In genomic region chr15:72534522-72534921, GRCh38 we compare ENCODE assay signal across 17 cellular contexts.
A peak's percentile ranks its signal among the peaks of the same experiment; 100 is the strongest.
DNase-seq lines count a peak whose midpoint lies in the region; ATAC-seq and TF ChIP-seq lines count a peak whose summit lies in the region.
"Had no signal": no experiment of that assay in that cellular context is flagged by ENCODE, and none has a peak within 500 bp of the region (broad histone marks: within the 10 kb centered on the region; RNA-seq: fewer than 3 reads in every experiment).

No MANE protein-coding gene starts in this region.

- H3K27ac Mint-ChIP-seq in activated naive CD8-positive, alpha-beta T cell treated with anti-CD3 and anti-CD28 coated beads for 36 hours = no peak overlapping the region
- no peak overlapping the region for H3K27ac Mint-ChIP-seq in stimulated activated naive CD8-positive, alpha-beta T cell treated with anti-CD3 and anti-CD28 coated beads, Interleukin-15, amount 100 ng/mL, for 72 hours
- H3K27ac Mint-ChIP-seq: brain had no signal

- peaks cover 19% of the 10 kb centered on the region for H3K36me3 Mint-ChIP-seq in activated naive CD8-positive, alpha-beta T cell treated with anti-CD3 and anti-CD28 coated beads for 36 hours

- TF ChIP-seq CTCF in PC-9 (conservative IDR thresholded peaks at IDR 0.05) = no peak

- H3K9me3 ChIP-seq in PC-9 (ENCODE audit: insufficient read depth, low read depth) = 0 out of 2 replicates have a peak, but pooled peaks cover 2% of the 10 kb centered on the region
- H3K9me3 ChIP-seq: gastrocnemius medialis had no signal

- H3F3A ChIP-seq in PC-9 (ENCODE audit: insufficient read depth, low read depth) = peaks cover 10% of the 10 kb centered on the region; the same call in 1 of the 2 replicates

- intact Hi-C loops in PC-9 (cut with micrococcal nuclease; ENCODE audit: unreplicated experiment) = no loop called here
- intact Hi-C loops in left cardiac atrium (cut with DNase I) = no loop called here

- BruUV-seq in PC-9 (replicated peaks; lab: Mats Ljungman, UMichigan) = no TSS peak

- no peak overlapping the region for H3K4me3 ChIP-seq in PC-9
- H3K4me3 ChIP-seq: gastrocnemius medialis had no signal

- CTCF ChIA-PET in PC-9 (lab: Charles Lee) = no interaction called here

- H3K9me3 Mint-ChIP-seq in activated naive CD8-positive, alpha-beta T cell treated with anti-CD3 and anti-CD28 coated beads for 36 hours = peaks cover 5% of the 10 kb centered on the region
- H3K9me3 Mint-ChIP-seq in stimulated activated naive CD8-positive, alpha-beta T cell treated with anti-CD3 and anti-CD28 coated beads, Interleukin-15, amount 100 ng/mL, for 72 hours = peaks cover 5 to 6% of the 10 kb centered on the region in 2 donors

- ATAC-seq in stimulated activated naive CD8-positive, alpha-beta T cell treated with anti-CD3 and anti-CD28 coated beads, Interleukin-15, amount 100 ng/mL, for 72 hours = peak; percentile 65
- ATAC-seq in left cardiac atrium (no peak), GM21515 (IDR thresholded peaks at IDR 0.05; ENCODE audit: unreplicated experiment) (no peak)
- ATAC-seq: gastrocnemius medialis, left lobe of liver had no signal

- POLR2A ChIA-PET in PC-9 (lab: Charles Lee; ENCODE audit: unreplicated experiment) = no interaction called here

- H3K27me3 Mint-ChIP-seq in activated naive CD8-positive, alpha-beta T cell treated with anti-CD3 and anti-CD28 coated beads for 36 hours = no peaks in the 10 kb centered on the region
- H3K27me3 Mint-ChIP-seq in stimulated activated naive CD8-positive, alpha-beta T cell treated with anti-CD3 and anti-CD28 coated beads, Interleukin-15, amount 100 ng/mL, for 72 hours = no peaks in the 10 kb centered on the region
- H3K27me3 Mint-ChIP-seq: brain had no signal

- peaks cover 39% of the 10 kb centered on the region for H3K4me1 Mint-ChIP-seq in activated naive CD8-positive, alpha-beta T cell treated with anti-CD3 and anti-CD28 coated beads for 36 hours
- peaks cover 35% of the 10 kb centered on the region for H3K4me1 Mint-ChIP-seq in stimulated activated naive CD8-positive, alpha-beta T cell treated with anti-CD3 and anti-CD28 coated beads, Interleukin-15, amount 100 ng/mL, for 72 hours

- no peak overlapping the region for H2AFZ ChIP-seq in PC-9

- no peak overlapping the region for H3K4me3 Mint-ChIP-seq in activated naive CD8-positive, alpha-beta T cell treated with anti-CD3 and anti-CD28 coated beads for 36 hours
- no peak overlapping the region for H3K4me3 Mint-ChIP-seq in stimulated activated naive CD8-positive, alpha-beta T cell treated with anti-CD3 and anti-CD28 coated beads, Interleukin-15, amount 100 ng/mL, for 72 hours
- H3K4me3 Mint-ChIP-seq: brain had no signal

- no peaks in the 10 kb centered on the region for H3K4me1 ChIP-seq in PC-9 (replicated peaks; ENCODE audit: insufficient read depth)

- H4K20me1 ChIP-seq in PC-9 (ENCODE audit: insufficient read depth) = peaks cover 43% of the 10 kb centered on the region

- DNase-seq in stimulated activated CD4-positive, alpha-beta T cell treated with anti-CD3 and anti-CD28 coated beads, Interleukin-2, amount 100 ng/mL, for 4 hours (ENCODE audit: low read depth) = peak; percentile 12
- no peak for DNase-seq in stimulated activated CD4-positive, alpha-beta T cell treated with anti-CD3 and anti-CD28 coated beads, Interleukin-4, amount 100 ng/mL, for 24 hours
- DNase-seq in T-helper 9 cell = peak; percentile 47
- DNase-seq in activated naive CD8-positive, alpha-beta T cell treated with anti-CD3 and anti-CD28 coated beads for 36 hours = peak; percentile 22
- peak in 1 of 2 donors; percentile 5 for DNase-seq in stimulated activated naive CD8-positive, alpha-beta T cell treated with anti-CD3 and anti-CD28 coated beads, Interleukin-15, amount 100 ng/mL, for 72 hours
- no peak for DNase-seq in PC-9
- DNase-seq in left cardiac atrium = no peak
- DNase-seq: cortex of kidney; gastrocnemius medialis; NCI-H187; NCI-H446; stimulated activated CD4-positive, alpha-beta T cell treated with anti-CD3 and anti-CD28 coated beads, Interleukin-2, amount 100 ng/mL, for 48 hours; SW 1271 had no signal

- H3K9me2 ChIP-seq in PC-9 (ENCODE audit: insufficient read depth) = no peaks in the 10 kb centered on the region

- H3K79me2 ChIP-seq in PC-9 (ENCODE audit: low read depth) = peaks cover 74% of the 10 kb centered on the region

- H3K36me3 ChIP-seq in PC-9 (ENCODE audit: low read depth) = no peaks in the 10 kb centered on the region; the same call in 1 of the 2 replicates
- H3K36me3 ChIP-seq: gastrocnemius medialis had no signal

- H3K27me3 ChIP-seq in PC-9 (ENCODE audit: insufficient read depth, low read depth) = no peaks in the 10 kb centered on the region
- H3K27me3 ChIP-seq: gastrocnemius medialis had no signal

- no peak overlapping the region for H3K27ac ChIP-seq in PC-9
- H3K27ac ChIP-seq: epithelial cell of prostate, gastrocnemius medialis had no signal

- H3K4me2 ChIP-seq in PC-9 = no peak overlapping the region

Comparison
In these comparisons a context has a peak if more than half of its experiments do, and no peak if none do; other contexts are left out.
1. DNase-seq: peak in stimulated activated CD4-positive, alpha-beta T cell treated with anti-CD3 and anti-CD28 coated beads, Interleukin-2, amount 100 ng/mL, for 4 hours (single experiment), T-helper 9 cell (single experiment) and activated naive CD8-positive, alpha-beta T cell treated with anti-CD3 and anti-CD28 coated beads for 36 hours (single experiment); none in stimulated activated CD4-positive, alpha-beta T cell treated with anti-CD3 and anti-CD28 coated beads, Interleukin-4, amount 100 ng/mL, for 24 hours (single experiment), PC-9 (0 of 2) and left cardiac atrium (single experiment).